8 cellular contexts compared by ENCODE assay signal in genomic region chr9:97411440-97411788, GRCh38. TPM values are rescaled to one million over a fixed set of nuclear protein-coding genes. Genes with fewer than 3 reads are reported as not detected.
A peak's percentile ranks its signal among the peaks of the same experiment; 100 is the strongest.
DNase-seq lines count a peak whose midpoint lies in the region; ATAC-seq and TF ChIP-seq lines count a peak whose summit lies in the region.

No MANE protein-coding gene starts in this region.

- no peak for TF ChIP-seq CTCF in astrocyte of the spinal cord (IDR thresholded peaks at IDR 0.05; ENCODE audit: low read depth, low read length)

- H3K27ac ChIP-seq in BLaER1, result no peak overlapping the region
- no peak overlapping the region for H3K27ac ChIP-seq in muscle layer of colon (ENCODE audit: low read depth, low read length)

- H3K9ac ChIP-seq in BLaER1 (peak overlapping the region; percentile 86; the same call in 1 of the 2 replicates), muscle layer of colon (ENCODE audit: low read length) (no peak overlapping the region)

- H3K36me3 ChIP-seq in BLaER1, result no peaks in the 10 kb centered on the region
- no peaks in the 10 kb centered on the region for H3K36me3 ChIP-seq in muscle layer of colon (ENCODE audit: insufficient read depth, low read length)

- DNase-seq in astrocyte of the spinal cord (ENCODE audit: low read depth, low spot score) (no peak), RKO (ENCODE audit: low spot score) (no peak), A172 (ENCODE audit: low spot score) (no peak)
- no peak for DNase-seq in stimulated activated CD8-positive, alpha-beta memory T cell treated with anti-CD3 and anti-CD28 coated beads, Interleukin-4, amount 100 ng/mL, for 48 hours
- DNase-seq in stimulated activated CD4-positive, alpha-beta T cell treated with anti-CD3 and anti-CD28 coated beads, Interleukin-12 subunit alpha, Interleukin-12 subunit beta, amount 100 ng/mL, for 4 hours, result no peak

- peaks cover 18% of the 10 kb centered on the region for H3K4me1 ChIP-seq in BLaER1
- H3K4me1 ChIP-seq in muscle layer of colon (ENCODE audit: insufficient read depth, low read length), result peaks cover 13% of the 10 kb centered on the region

- H3K4me3 ChIP-seq in BLaER1 (peak overlapping the region; percentile 98), astrocyte of the spinal cord (ENCODE audit: low read depth, low read length) (peak overlapping the region; percentile 60), muscle layer of colon (ENCODE audit: low read depth in 1 of 2, low read length in 2 of 2) (peak overlapping the region; percentile 7 to 31)

- H3K9me3 ChIP-seq in BLaER1, result peaks cover 8% of the 10 kb centered on the region; the same call in 1 of the 2 replicates
- no peaks in the 10 kb centered on the region for H3K9me3 ChIP-seq in muscle layer of colon (ENCODE audit: low read length)

- in situ Hi-C loops in astrocyte of the spinal cord (cut with HindIII; ENCODE audit: low sequenced_read_pairs), result no loop called here

- peak; percentile 15 for ATAC-seq in HG02840 (IDR thresholded peaks at IDR 0.05; ENCODE audit: low FRiP score, unreplicated experiment)

- H3K27me3 ChIP-seq in BLaER1, result no peaks in the 10 kb centered on the region
- no peaks in the 10 kb centered on the region for H3K27me3 ChIP-seq in muscle layer of colon (ENCODE audit: control insufficient read depth in 1 of 2, insufficient read depth in 2 of 2, low read length in 2 of 2)

- peak overlapping the region; percentile 64 for H3K4me2 ChIP-seq in BLaER1

- peaks cover 35% of the 10 kb centered on the region for H4K20me1 ChIP-seq in BLaER1

RNA-seq across cellular contexts. Expression of gene TDRD7, which starts 0.5 kb away (rescaled TPM):
- total RNA-seq in A172 (2014; rRNA removed; shearing (Covaris generic)), result 22.4 and 23.9 TPM in 2 replicates

Comparison
In these comparisons a context has a peak if more than half of its experiments do, and no peak if none do; other contexts are left out.
1. H3K4me3 ChIP-seq: peak in every context shown above with its lines; median percentile 98 in BLaER1; 60 in astrocyte of the spinal cord; 19 in muscle layer of colon.